ENCODE assay signal across 32 cellular contexts in the genomic region with DNA sequence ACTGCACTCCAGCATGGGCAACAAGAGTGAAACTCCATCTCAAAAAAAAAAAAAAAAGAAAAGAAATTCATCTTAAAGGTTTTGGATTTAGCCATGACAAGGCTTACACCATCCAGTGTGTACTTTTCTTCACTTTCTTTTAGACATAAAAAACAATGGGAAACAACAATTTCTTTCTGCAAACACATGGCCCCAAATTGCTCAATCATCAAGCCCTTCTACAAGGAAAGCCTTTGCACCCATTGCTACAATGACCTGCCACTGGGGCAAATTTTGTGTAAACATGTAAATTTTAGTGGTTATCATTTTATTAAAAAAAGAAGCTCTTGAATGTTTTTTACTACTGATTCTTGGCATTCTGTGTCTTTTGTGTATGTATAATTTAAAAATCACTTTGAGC.
"Had no signal": no experiment of that assay in that cellular context is flagged by ENCODE, and none has a peak within 500 bp of the region (broad histone marks: within the 10 kb centered on the region; RNA-seq: fewer than 3 reads in every experiment).

No MANE protein-coding gene starts in this region.

- H3K27ac ChIP-seq: adrenal gland, body of pancreas, brain microvascular endothelial cell, breast epithelium, VCaP had no signal

- H3K4me1 ChIP-seq: adrenal gland, body of pancreas, breast epithelium had no signal

- DNase-seq: activated B cell treated with CpG ODN at 0.5 μM for 24 hours; activated CD4-positive, alpha-beta memory T cell treated with anti-CD3 and anti-CD28 coated beads for 36 hours; activated CD4-positive, alpha-beta T cell treated with anti-CD3 and anti-CD28 coated beads for 4 hours; activated CD4-positive, alpha-beta T cell treated with anti-CD3 and anti-CD28 coated beads, Interleukin-2, amount 10 ng/mL, durations not matched to agents 24 days and 14 days; activated CD4-positive, alpha-beta T cell treated with anti-CD3 and anti-CD28 coated beads, Interleukin-2, amount 50 U/mL, for 1 hour; activated CD4-positive, alpha-beta T cell treated with anti-CD3 and anti-CD28 coated beads, Interleukin-2, amount 50 U/mL, for 4 hours; activated CD4-positive, CD25-positive, alpha-beta regulatory T cell treated with anti-CD3 and anti-CD28 coated beads, Interleukin-2, amount 50 U/mL, for 72 hours; activated CD8-positive, alpha-beta memory T cell treated with anti-CD3 and anti-CD28 coated beads, Interleukin-2, amount 50 U/mL, for 4 hours; activated CD8-positive, alpha-beta T cell treated with anti-CD3 and anti-CD28 coated beads for 36 hours; activated effector memory CD4-positive, alpha-beta T cell treated with anti-CD3 and anti-CD28 coated beads, Interleukin-2, amount 50 U/mL, for 16 hours; activated gamma-delta T cell treated with Interleukin-2 at 50 U/mL for 16 hours; activated naive CD4-positive, alpha-beta T cell; activated naive CD4-positive, alpha-beta T cell treated with anti-CD3 and anti-CD28 coated beads for 36 hours; activated naive CD4-positive, alpha-beta T cell treated with anti-CD3 and anti-CD28 coated beads, Interleukin-2, amount 50 U/mL, for 16 hours; activated naive CD8-positive, alpha-beta T cell treated with anti-CD3 and anti-CD28 coated beads for 36 hours; activated T-cell treated with anti-CD3 and anti-CD28 coated beads for 4 hours; activated T-cell treated with anti-CD3 and anti-CD28 coated beads, Interleukin-2, amount 50 U/mL, for 1 hour; activated T-cell treated with anti-CD3 and anti-CD28 coated beads, Interleukin-2, amount 50 U/mL, for 4 hours; activated T-cell treated with anti-CD3 and anti-CD28 coated beads, Interleukin-2, amount 50 U/mL, for 72 hours; adrenal gland; amniotic stem cell; aorta; body of pancreas; brain microvascular endothelial cell; cerebellar nuclear complex; T-helper 1 cell; T-helper 2 cell; T-helper 9 cell had no signal

- H3K27me3 ChIP-seq: adrenal gland, body of pancreas, brain microvascular endothelial cell, breast epithelium had no signal

- ATAC-seq: activated CD8-positive, alpha-beta T cell treated with anti-CD3 and anti-CD28 coated beads for 36 hours; activated naive CD4-positive, alpha-beta T cell treated with anti-CD3 and anti-CD28 coated beads, Interleukin-2, amount 50 U/mL, for 72 hours; activated T-cell treated with anti-CD3 and anti-CD28 coated beads, Interleukin-2, amount 50 U/mL, for 4 hours; activated T-cell treated with anti-CD3 and anti-CD28 coated beads, Interleukin-2, amount 50 U/mL, for 72 hours; activated T-helper 17 cell treated with anti-CD3 and anti-CD28 coated beads, Interleukin-2, amount 50 U/mL, for 72 hours; body of pancreas had no signal

- H3K9me3 ChIP-seq: adrenal gland, body of pancreas, breast epithelium had no signal

- H3K36me3 ChIP-seq: adrenal gland, brain microvascular endothelial cell, breast epithelium had no signal

- H3K4me3 ChIP-seq: adrenal gland, body of pancreas, breast epithelium had no signal
